In the genomic region with DNA sequence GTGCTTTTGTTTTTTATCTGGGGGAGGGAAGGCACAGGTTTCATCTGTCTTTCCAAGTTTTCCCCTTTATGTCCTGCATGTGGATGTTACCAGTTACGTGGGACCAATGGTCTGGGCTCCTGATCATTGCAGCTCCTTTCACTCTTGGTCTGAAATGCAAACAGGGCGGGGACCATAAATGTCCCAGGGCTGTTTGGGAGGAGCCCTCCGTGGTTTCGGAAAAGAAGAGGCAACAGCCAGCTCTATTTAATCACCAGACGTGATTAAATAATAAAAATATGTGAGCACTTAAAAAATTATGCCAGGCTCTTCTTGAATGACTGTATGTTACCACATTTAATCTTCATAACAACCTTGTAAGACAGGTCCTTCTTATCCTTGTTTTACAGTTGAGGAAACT, we compare ENCODE assay signal across 21 cellular contexts. TPM values are rescaled to one million over a fixed set of nuclear protein-coding genes. Genes with fewer than 3 reads are reported as not detected.
DNase-seq lines count a peak whose midpoint lies in the region; ATAC-seq, FAIRE-seq and TF ChIP-seq lines count a peak whose summit lies in the region.
"Had no signal": no experiment of that assay in that cellular context is flagged by ENCODE, and none has a peak within 500 bp of the region (broad histone marks: within the 10 kb centered on the region; RNA-seq: fewer than 3 reads in every experiment).

No MANE protein-coding gene starts in this region.

- in situ Hi-C loops in transverse colon (cut with MboI; ENCODE audit: low pct_ligation_motif_present in 1 of 4, low pct_unique_long_range_greater_than_20kb in 1 of 4, low sequenced_read_pairs in 3 of 4), result loop anchor here in 3 of 4 donors (10.0 to 25.0 kb wide), 2 partner anchors 148 to 156 kb away; no protein-coding TSS in a partner anchor

- H3K4me2 ChIP-seq in SK-N-SH, result no peak overlapping the region

- no peaks in the 10 kb centered on the region for H3K9me3 ChIP-seq in SK-N-SH
- H3K9me3 ChIP-seq in RWPE2 (ENCODE audit: severe bottlenecking), result no peaks in the 10 kb centered on the region
- H3K9me3 ChIP-seq in transverse colon, result no peaks in the 10 kb centered on the region

- H4K20me1 ChIP-seq in SK-N-SH (ENCODE audit: insufficient read depth), result no peaks in the 10 kb centered on the region

- POLR2A ChIA-PET in SK-N-SH (lab: Yijun Ruan, JAX), result no interaction called here

- no peaks in the 10 kb centered on the region for H3K36me3 ChIP-seq in SK-N-SH (replicated peaks in 1 of 2; ENCODE audit: control insufficient read depth in 1 of 2, insufficient read depth in 2 of 2, low read length in 1 of 2)
- H3K36me3 ChIP-seq in RWPE2 (ENCODE audit: low read depth), result no peaks in the 10 kb centered on the region
- H3K36me3 ChIP-seq in transverse colon, result no peaks in the 10 kb centered on the region

- WGBS in SK-N-SH (ENCODE audit: low lambda C conversion rate), result 25% methylated on average over 5 of the region's 5 CpGs
- WGBS in transverse colon (ENCODE audit: low coverage in 1 of 2), 2 donors, result 33 to 37% methylated on average over 3 to 5 of the region's 5 CpGs

- H3K4me3 ChIP-seq in SK-N-SH (ENCODE audit: low read depth in 2 of 2, low read length in 1 of 2), result no peak overlapping the region
- H3K4me3 ChIP-seq in RWPE2 (ENCODE audit: severe bottlenecking), result no peak overlapping the region
- no peak overlapping the region for H3K4me3 ChIP-seq in transverse colon

- no peak overlapping the region for H3K27ac Mint-ChIP-seq in natural killer cell
- no peak overlapping the region for H3K27ac Mint-ChIP-seq in mesothelial cell of epicardium
- H3K27ac Mint-ChIP-seq: CD14-positive monocyte, HFFc6 had no signal

- H3K9ac ChIP-seq in SK-N-SH, result no peak overlapping the region

- no peak for TF ChIP-seq RAD21 in SK-N-SH (IDR thresholded peaks at IDR 0.05; ENCODE audit: low read length)

- ATAC-seq in SK-N-SH treated with all-trans-retinoic acid at 6 μM for 48 hours (no peak), RWPE2 (ENCODE audit: low read depth) (peak; percentile 75), natural killer cell (no peak)

- H3K9me3 Mint-ChIP-seq in natural killer cell (no peaks in the 10 kb centered on the region), mesothelial cell of epicardium (peaks cover 27% of the 10 kb centered on the region)
- H3K9me3 Mint-ChIP-seq: CD14-positive monocyte, HFFc6 had no signal

- H3K27ac ChIP-seq in SK-N-SH (ENCODE audit: low read depth in 2 of 2, low read length in 1 of 2) (no peak overlapping the region), RWPE2 (ENCODE audit: poor library complexity, severe bottlenecking) (peak overlapping the region; percentile 51), transverse colon (no peak overlapping the region)

- TF ChIP-seq EP300 in SK-N-SH (IDR thresholded peaks at IDR 0.05; ENCODE audit: borderline replicate concordance in 1 of 2, low read depth in 1 of 2, low read length in 1 of 2) (no peak), transverse colon (IDR thresholded peaks at IDR 0.05; ENCODE audit: low read depth) (no peak)

- H3K9me2 ChIP-seq in SK-N-SH, result no peaks in the 10 kb centered on the region

- no peak for TF ChIP-seq POLR2A in transverse colon (IDR thresholded peaks at IDR 0.05)
- TF ChIP-seq POLR2A in GM12891 (IDR thresholded peaks at IDR 0.05; ENCODE audit: low read depth, low read length), result no peak

- DNase-seq in SK-N-SH, result no peak
- DNase-seq in RWPE2 (ENCODE audit: low spot score), result no peak
- peak; percentile 16 for DNase-seq in fibroblast of gingiva (ENCODE audit: low read depth)
- DNase-seq in transverse colon, result peak; percentile 13
- DNase-seq in natural killer cell, result no peak
- no peak for DNase-seq in mesothelial cell of epicardium (ENCODE audit: low spot score in 2 of 2, unreplicated experiment in 2 of 2)
- DNase-seq in GM12891 (ENCODE audit: insufficient read length, low spot score), result no peak
- DNase-seq: 8988T, COR-L47, DMS153, HFFc6, NCI-H1105 treated with DMSO at 0.1 percent for 48 hours, NCI-H187, NCI-H446, NCI-H774 had no signal

- H3K36me3 Mint-ChIP-seq in natural killer cell (no peaks in the 10 kb centered on the region), mesothelial cell of epicardium (no peaks in the 10 kb centered on the region)
- H3K36me3 Mint-ChIP-seq: CD14-positive monocyte had no signal

- H3K27me3 Mint-ChIP-seq in natural killer cell (ENCODE audit: low read depth in 2 of 2) (peaks cover 0 to 2% of the 10 kb centered on the region in 2 donors), mesothelial cell of epicardium (ENCODE audit: low read depth) (no peaks in the 10 kb centered on the region)

- H3K79me2 ChIP-seq in SK-N-SH (ENCODE audit: insufficient read depth), result no peaks in the 10 kb centered on the region

- H3K4me1 Mint-ChIP-seq in natural killer cell (no peaks in the 10 kb centered on the region), mesothelial cell of epicardium (no peaks in the 10 kb centered on the region)

- H3K4me1 ChIP-seq in SK-N-SH (ENCODE audit: control insufficient read depth in 1 of 2, insufficient read depth in 2 of 2, low read depth in 1 of 2, low read length in 1 of 2) (no peaks in the 10 kb centered on the region), RWPE2 (ENCODE audit: insufficient read depth, poor library complexity, severe bottlenecking) (peaks cover 6% of the 10 kb centered on the region), transverse colon (no peaks in the 10 kb centered on the region)

- intact Hi-C loops in transverse colon (cut with DNase I; ENCODE audit: low total_unique reads), result no loop called here
- intact Hi-C loops in natural killer cell (cut with micrococcal nuclease), result no loop called here

- H2AFZ ChIP-seq in SK-N-SH (ENCODE audit: low read depth), result 0 out of 2 replicates have a peak overlapping the region, but pooled peaks have one; percentile 13

- H3F3A ChIP-seq in SK-N-SH (replicated peaks; ENCODE audit: insufficient read depth), result no peaks in the 10 kb centered on the region

- H3K27me3 ChIP-seq in SK-N-SH (ENCODE audit: insufficient read depth) (peaks cover under 1% of the 10 kb centered on the region; the same call in 1 of the 2 replicates), RWPE2 (ENCODE audit: insufficient read depth, poor library complexity, severe bottlenecking) (no peaks in the 10 kb centered on the region), transverse colon (no peaks in the 10 kb centered on the region)

- H3K4me3 Mint-ChIP-seq in natural killer cell (no peak overlapping the region), mesothelial cell of epicardium (no peak overlapping the region)
- H3K4me3 Mint-ChIP-seq: CD14-positive monocyte, HFFc6 had no signal

- CTCF ChIA-PET in SK-N-SH (lab: Yijun Ruan, JAX), result interaction anchor here (1.4 kb wide), 2 partner anchors 146 to 162 kb away, joined by 3 to 5 read pairs; no protein-coding TSS in a partner anchor

- TF ChIP-seq CTCF in SK-N-SH (IDR thresholded peaks at IDR 0.05) (no peak), RWPE2 (IDR thresholded peaks at IDR 0.05; ENCODE audit: poor library complexity, severe bottlenecking) (no peak), transverse colon (IDR thresholded peaks at IDR 0.05) (no peak), natural killer cell (IDR thresholded peaks at IDR 0.05) (no peak), mesothelial cell of epicardium (IDR thresholded peaks at IDR 0.05; ENCODE audit: unreplicated experiment) (no peak)

- no peak for FAIRE-seq in GM12891 (lab: Jason Lieb, UNC)
- FAIRE-seq: GM12892, GM19239, H1, HTR-8/SVneo had no signal

TF ChIP-seq in SK-N-SH, 30 proteins besides CTCF, POLR2A, EP300 and RAD21 (continues in another document):
- TF ChIP-seq, protein P1, sequence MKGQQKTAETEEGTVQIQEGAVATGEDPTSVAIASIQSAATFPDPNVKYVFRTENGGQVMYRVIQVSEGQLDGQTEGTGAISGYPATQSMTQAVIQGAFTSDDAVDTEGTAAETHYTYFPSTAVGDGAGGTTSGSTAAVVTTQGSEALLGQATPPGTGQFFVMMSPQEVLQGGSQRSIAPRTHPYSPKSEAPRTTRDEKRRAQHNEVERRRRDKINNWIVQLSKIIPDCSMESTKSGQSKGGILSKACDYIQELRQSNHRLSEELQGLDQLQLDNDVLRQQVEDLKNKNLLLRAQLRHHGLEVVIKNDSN (IDR thresholded peaks at IDR 0.05; ENCODE audit: borderline replicate concordance, low read depth), result no peak
- TF ChIP-seq MEF2A (IDR thresholded peaks at IDR 0.05; ENCODE audit: borderline replicate concordance, low read depth), result no peak

TF ChIP-seq in SK-N-SH treated with all-trans-retinoic acid at 6 μM for 48 hours, 23 proteins besides CTCF, POLR2A, EP300 and RAD21 (continues in another document):
- TF ChIP-seq ESRRG (CRISPR knock-in tag; IDR thresholded peaks at IDR 0.05), result no peak
- TF ChIP-seq TCF4 (CRISPR knock-in tag; IDR thresholded peaks at IDR 0.05; ENCODE audit: borderline replicate concordance), result no peak
- TF ChIP-seq ZNF70 (CRISPR knock-in tag; IDR thresholded peaks at IDR 0.05), result no peak
- TF ChIP-seq CSDC2 (CRISPR knock-in tag; IDR thresholded peaks at IDR 0.05), result no peak
- no peak for TF ChIP-seq ARNTL (CRISPR knock-in tag; IDR thresholded peaks at IDR 0.05; ENCODE audit: borderline replicate concordance, low read depth)
- TF ChIP-seq ZNF565 (CRISPR knock-in tag; conservative IDR thresholded peaks at IDR 0.05; ENCODE audit: low read depth), result no peak

TF ChIP-seq in GM12891, 5 proteins besides CTCF, POLR2A, EP300 and RAD21:
- TF ChIP-seq SPI1 (IDR thresholded peaks at IDR 0.05; ENCODE audit: low read depth, low read length), result no peak
- TF ChIP-seq POLR2AphosphoS5 (IDR thresholded peaks at IDR 0.05; ENCODE audit: low read depth, low read length), result no peak
- no peak for TF ChIP-seq PAX5 (IDR thresholded peaks at IDR 0.05; ENCODE audit: insufficient read depth, low read length, severe bottlenecking)
- no peak for TF ChIP-seq POU2F2 (IDR thresholded peaks at IDR 0.05; ENCODE audit: low read depth, low read length)
- no peak for TF ChIP-seq TAF1 (IDR thresholded peaks at IDR 0.05; ENCODE audit: low read depth, low read length)

RNA-seq across cellular contexts. Expression of a gene that starts 30.8 kb away (rescaled TPM):
- polyA plus RNA-seq in SK-N-SH (2012; rRNA removed), result 26.9 and 30.9 TPM in 2 replicates
- polyA plus RNA-seq in SK-N-SH (2012; cell fraction: cytosol; rRNA removed), result 38.4 and 49.7 TPM in 2 replicates
- polyA plus RNA-seq in SK-N-SH (2012; cell fraction: nucleus; rRNA removed), result 13.7 and 26.6 TPM in 2 replicates
- total RNA-seq in transverse colon, result 10 to 100 TPM in 2 of 4 donors, 1 to 10 TPM in 2; 3.6 to 34.6 (median 18.5) TPM
- total RNA-seq in natural killer cell, result 1 to 10 TPM; 6.2 to 9.7 (median 6.7) TPM
- 12.7 to 12.9 TPM (median 12.8 TPM) in 3 replicates for total RNA-seq in mesothelial cell of epicardium
- polyA plus RNA-seq in GM12891 (2012; ENCODE audit: low read depth, missing spikeins), result 11.6 TPM

RNA-seq across cellular contexts. Expression of a gene that starts 56.7 kb away (rescaled TPM):
- polyA plus RNA-seq in SK-N-SH (2012; rRNA removed), result 62.1 and 78.7 TPM in 2 replicates
- 99.2 and 124 TPM in 2 replicates for polyA plus RNA-seq in SK-N-SH (2012; cell fraction: cytosol; rRNA removed)
- polyA plus RNA-seq in SK-N-SH (2012; cell fraction: nucleus; rRNA removed), result 25.2 and 52.2 TPM in 2 replicates
- 10 to 100 TPM in 2 of 4 donors, 1 to 10 TPM in 1, under 1 TPM in 1; 0.80 to 21.8 (median 10.4) TPM for total RNA-seq in transverse colon
- 10 to 100 TPM; 17.6 to 21.2 (median 18.8) TPM for total RNA-seq in natural killer cell
- total RNA-seq in mesothelial cell of epicardium, result 33.5 to 39.5 TPM (median 34.8 TPM) in 3 replicates
- polyA plus RNA-seq in GM12891 (2012; ENCODE audit: low read depth, missing spikeins), result 90.1 TPM

Comparison
In these comparisons a context has a peak if more than half of its experiments do, and no peak if none do; other contexts are left out.
1. DNase-seq: peak in fibroblast of gingiva (single experiment) and transverse colon (single experiment); none in SK-N-SH (single experiment), RWPE2 (single experiment), natural killer cell (single experiment), mesothelial cell of epicardium (0 of 2) and GM12891 (single experiment).